8 cellular contexts compared by ENCODE assay signal in genomic region chr10:80500572-80501380, GRCh38. TPM values are rescaled to one million over a fixed set of nuclear protein-coding genes. Genes with fewer than 3 reads are reported as not detected.
DNase-seq lines count a peak whose midpoint lies in the region; ATAC-seq, FAIRE-seq and TF ChIP-seq lines count a peak whose summit lies in the region.

No MANE protein-coding gene starts in this region.

- H3K27ac ChIP-seq in CD8-positive, alpha-beta T cell (ENCODE audit: low read depth, low read length) = peak overlapping the region; percentile 6
- peak overlapping the region; percentile 96 for H3K27ac ChIP-seq in endothelial cell of umbilical vein (ENCODE audit: insufficient read depth, low read depth, low read length)

- DNase-seq in CD8-positive, alpha-beta T cell = peak in 3 of 7 experiments; percentile 29 to 62 (median 41)
- DNase-seq in T-helper 17 cell = no peak
- DNase-seq in endothelial cell of umbilical vein (ENCODE audit: low read depth, low spot score) = no peak
- peak; percentile 76 for DNase-seq in sciatic nerve (ENCODE audit: low spot score)
- no peak for DNase-seq in DMS79 (lab: John Stamatoyannopoulos, UW)
- DNase-seq in anterior cingulate cortex (lab: John Stamatoyannopoulos, UW) = no peak

- peak overlapping the region; percentile 6 for H3K9ac ChIP-seq in endothelial cell of umbilical vein (replicated peaks; ENCODE audit: extremely low read depth, insufficient read depth, low read length)

- peaks cover 63% of the 10 kb centered on the region for H3K36me3 Mint-ChIP-seq in CD8-positive, alpha-beta T cell
- peaks cover 11% of the 10 kb centered on the region for H3K36me3 Mint-ChIP-seq in T-helper 17 cell (ENCODE audit: low read depth)

- no peak overlapping the region for H2AFZ ChIP-seq in endothelial cell of umbilical vein (ENCODE audit: low read depth, low read length)

- intact Hi-C loops in CD8-positive, alpha-beta T cell (cut with DNase I, micrococcal nuclease) = no loop called here
- intact Hi-C loops in endothelial cell of umbilical vein (cut with micrococcal nuclease) = no loop called here
- intact Hi-C loops in sciatic nerve (cut with DNase I) = loop anchor here (10.0 kb wide), 1 partner anchor 106 kb away; no protein-coding TSS in a partner anchor

- H3K27me3 Mint-ChIP-seq in CD8-positive, alpha-beta T cell (ENCODE audit: low read depth) = no peaks in the 10 kb centered on the region
- no peaks in the 10 kb centered on the region for H3K27me3 Mint-ChIP-seq in T-helper 17 cell

- peaks cover 6% of the 10 kb centered on the region for H3K9me3 Mint-ChIP-seq in CD8-positive, alpha-beta T cell

- POLR2A ChIA-PET in CD8-positive, alpha-beta T cell (lab: Charles Lee) = interaction anchor here (1.4 to 10.5 kb wide), 6 partner anchors 12 to 57 kb away, joined by 4 to 107 read pairs (median 25); no protein-coding TSS in a partner anchor
- POLR2A ChIA-PET in endothelial cell of umbilical vein (lab: Charles Lee) = interaction anchor here (0.6 to 1.1 kb wide), 3 partner anchors 14 to 55 kb away, joined by 3 to 6 read pairs (median 3); no protein-coding TSS in a partner anchor

- no peaks in the 10 kb centered on the region for H3K27me3 ChIP-seq in CD8-positive, alpha-beta T cell (ENCODE audit: insufficient read depth, low read length)
- H3K27me3 ChIP-seq in endothelial cell of umbilical vein (ENCODE audit: control insufficient read depth in 2 of 2, insufficient read depth in 2 of 2, low read length in 2 of 2) = no peaks in the 10 kb centered on the region

- no peak for TF ChIP-seq POLR2A in endothelial cell of umbilical vein (IDR thresholded peaks at IDR 0.05; ENCODE audit: low read depth, low read length)

- no peak overlapping the region for H3K4me3 ChIP-seq in CD8-positive, alpha-beta T cell (ENCODE audit: low read depth, low read length)
- no peak overlapping the region for H3K4me3 ChIP-seq in endothelial cell of umbilical vein (replicated peaks in 1 of 3; ENCODE audit: insufficient read depth in 1 of 3, low read depth in 1 of 3, low read length in 3 of 3)

- CTCF ChIA-PET in CD8-positive, alpha-beta T cell (lab: Charles Lee) = interaction anchor here (1.4 to 20.2 kb wide), 6 partner anchors 9 to 123 kb away, joined by 3 to 562 read pairs (median 79); partner anchors contain the start of gene TSPAN14
- CTCF ChIA-PET in endothelial cell of umbilical vein (lab: Charles Lee) = interaction anchor here (0.7 to 21.9 kb wide), 4 partner anchors 9 to 41 kb away, joined by 3 to 1118 read pairs (median 9); partner anchors contain the start of gene TSPAN14

- ATAC-seq in CD8-positive, alpha-beta T cell = peak; percentile 62
- peak; percentile 60 for ATAC-seq in GM21737 (IDR thresholded peaks at IDR 0.05; ENCODE audit: unreplicated experiment)
- peak; percentile 70 for ATAC-seq in T-helper 17 cell
- ATAC-seq in sciatic nerve = peak; percentile 59
- ATAC-seq in SK-N-SH treated with all-trans-retinoic acid at 6 μM for 48 hours = no peak

- no peaks in the 10 kb centered on the region for H3K9me1 ChIP-seq in endothelial cell of umbilical vein (replicated peaks; ENCODE audit: control insufficient read depth, extremely low read depth, insufficient read depth, low read length)

- FAIRE-seq in endothelial cell of umbilical vein (lab: Jason Lieb, UNC) = no peak

- H3K27ac Mint-ChIP-seq in CD8-positive, alpha-beta T cell = peak overlapping the region; percentile 96
- peak overlapping the region; percentile 93 for H3K27ac Mint-ChIP-seq in T-helper 17 cell

- H3K9me3 ChIP-seq in CD8-positive, alpha-beta T cell (ENCODE audit: low read length) = no peaks in the 10 kb centered on the region
- H3K9me3 ChIP-seq in T-helper 17 cell (ENCODE audit: control insufficient read depth, low read length, poor library complexity, severe bottlenecking) = no peaks in the 10 kb centered on the region
- no peaks in the 10 kb centered on the region for H3K9me3 ChIP-seq in endothelial cell of umbilical vein (replicated peaks; ENCODE audit: control insufficient read depth, insufficient read depth, low read length)

- dilution Hi-C loops in endothelial cell of umbilical vein (cut with MboI; ENCODE audit: extremely low pct_ligation_motif_present, low sequenced_read_pairs) = no loop called here

- no peak overlapping the region for H3K4me2 ChIP-seq in endothelial cell of umbilical vein (ENCODE audit: insufficient read depth, low read length)

- no peak for TF ChIP-seq CTCF in CD8-positive, alpha-beta T cell (IDR thresholded peaks at IDR 0.05)
- TF ChIP-seq CTCF in endothelial cell of umbilical vein (IDR thresholded peaks at IDR 0.05; ENCODE audit: extremely low read depth in 1 of 2, insufficient read depth in 1 of 2, low read depth in 1 of 2, low read length in 2 of 2) = no peak

- H3K4me1 ChIP-seq in CD8-positive, alpha-beta T cell (ENCODE audit: insufficient read depth, low read length) = peaks cover 98% of the 10 kb centered on the region
- peaks cover 97% of the 10 kb centered on the region for H3K4me1 ChIP-seq in endothelial cell of umbilical vein (ENCODE audit: control insufficient read depth, extremely low read depth, insufficient read depth, low read length)

- no TSS peak for BruUV-seq in endothelial cell of umbilical vein (replicated peaks; lab: Mats Ljungman, UMichigan)

- peaks cover 8% of the 10 kb centered on the region for H3K36me3 ChIP-seq in CD8-positive, alpha-beta T cell (ENCODE audit: insufficient read depth, low read length)
- H3K36me3 ChIP-seq in endothelial cell of umbilical vein (ENCODE audit: control insufficient read depth in 2 of 2, extremely low read depth in 1 of 2, insufficient read depth in 2 of 2, low read length in 2 of 2) = no peaks in the 10 kb centered on the region

- peak overlapping the region; percentile 74 for H3K4me3 Mint-ChIP-seq in CD8-positive, alpha-beta T cell
- peak overlapping the region; percentile 64 for H3K4me3 Mint-ChIP-seq in T-helper 17 cell

- peaks cover 93% of the 10 kb centered on the region for H3K79me2 ChIP-seq in endothelial cell of umbilical vein (ENCODE audit: control insufficient read depth, insufficient read depth, low read length)

- peaks cover 97% of the 10 kb centered on the region for H3K4me1 Mint-ChIP-seq in CD8-positive, alpha-beta T cell (ENCODE audit: low read depth)
- H3K4me1 Mint-ChIP-seq in T-helper 17 cell = peaks cover 87% of the 10 kb centered on the region

- no peaks in the 10 kb centered on the region for H4K20me1 ChIP-seq in endothelial cell of umbilical vein (replicated peaks; ENCODE audit: control insufficient read depth, extremely low read depth, insufficient read depth, low read length)

TF ChIP-seq in endothelial cell of umbilical vein, 7 proteins besides CTCF, POLR2A, EP300 and RAD21 (continues in another document):
- TF ChIP-seq MAX (IDR thresholded peaks at IDR 0.05; ENCODE audit: insufficient read depth, insufficient read length) (no peak), GATA2 (IDR thresholded peaks at IDR 0.05; ENCODE audit: insufficient read depth, insufficient read length, low read depth, low read length) (no peak), MYC (IDR thresholded peaks at IDR 0.05; ENCODE audit: low read depth, low read length) (no peak), POLR2AphosphoS5 (IDR thresholded peaks at IDR 0.05; ENCODE audit: insufficient read depth, low read depth, low read length) (no peak), JUN (IDR thresholded peaks at IDR 0.05; ENCODE audit: borderline replicate concordance, insufficient read depth, insufficient read length, low read depth) (no peak), EZH2 (IDR thresholded peaks at IDR 0.05; ENCODE audit: borderline replicate concordance, low read depth, low read length, severe bottlenecking) (no peak)

TF ChIP-seq in SK-N-SH treated with all-trans-retinoic acid at 6 μM for 48 hours, 23 proteins besides CTCF, POLR2A, EP300 and RAD21 (continues in another document):
- TF ChIP-seq ARNTL (CRISPR knock-in tag; IDR thresholded peaks at IDR 0.05; ENCODE audit: borderline replicate concordance, low read depth) (no peak), ZC3H10 (CRISPR knock-in tag; IDR thresholded peaks at IDR 0.05) (no peak), POU6F1 (CRISPR knock-in tag; IDR thresholded peaks at IDR 0.05; ENCODE audit: borderline replicate concordance, low read depth) (no peak), ZFP3 (CRISPR knock-in tag; IDR thresholded peaks at IDR 0.05) (no peak), SNAI2 (CRISPR knock-in tag; IDR thresholded peaks at IDR 0.05) (no peak)

RNA-seq across cellular contexts. Expression of gene SH2D4B, which starts 36.9 kb away (rescaled TPM):
- total RNA-seq in CD8-positive, alpha-beta T cell = under 1 TPM in 1 of 2 experiments, not detected in 1; 0.36 TPM
- total RNA-seq in T-helper 17 cell = under 1 TPM; 0.18 to 0.30 TPM
- total RNA-seq in endothelial cell of umbilical vein = not detected in 2 replicates
- not detected in 2 replicates for polyA plus RNA-seq in endothelial cell of umbilical vein
- not detected in 2 replicates for polyA plus RNA-seq in endothelial cell of umbilical vein (2011; cell fraction: cytosol; rRNA removed)
- 0.04 and 0.08 TPM in 2 replicates for polyA plus RNA-seq in endothelial cell of umbilical vein (2011; cell fraction: nucleus; rRNA removed)
- polyA plus RNA-seq in endothelial cell of umbilical vein (2012) = not detected in 2 replicates
- 0.07 TPM in 1 of 2 replicates, not detected in the other for polyA minus RNA-seq in endothelial cell of umbilical vein
- polyA minus RNA-seq in endothelial cell of umbilical vein (2011; cell fraction: cytosol; rRNA and poly(A)+ RNA removed) = not detected
- polyA minus RNA-seq in endothelial cell of umbilical vein (2011; cell fraction: nucleus; rRNA and poly(A)+ RNA removed) = 0.14 TPM in 2 replicates
- total RNA-seq in sciatic nerve = 0.18 TPM

RNA-seq across cellular contexts. Expression of gene TSPAN14, which starts 46.7 kb away (rescaled TPM):
- total RNA-seq in CD8-positive, alpha-beta T cell = 10 to 100 TPM; 63.9 to 66.1 TPM
- total RNA-seq in T-helper 17 cell (100 to 1,000 TPM; 118 to 139 TPM), endothelial cell of umbilical vein (237 and 242 TPM in 2 replicates), sciatic nerve (103 TPM)
- polyA plus RNA-seq in endothelial cell of umbilical vein = 210 and 211 TPM in 2 replicates
- polyA plus RNA-seq in endothelial cell of umbilical vein (2011; cell fraction: cytosol; rRNA removed) = 175 and 189 TPM in 2 replicates
- polyA plus RNA-seq in endothelial cell of umbilical vein (2011; cell fraction: nucleus; rRNA removed) = 188 and 193 TPM in 2 replicates
- polyA plus RNA-seq in endothelial cell of umbilical vein (2012) = 199 and 207 TPM in 2 replicates
- polyA minus RNA-seq in endothelial cell of umbilical vein = 175 and 203 TPM in 2 replicates
- 8.0 TPM for polyA minus RNA-seq in endothelial cell of umbilical vein (2011; cell fraction: cytosol; rRNA and poly(A)+ RNA removed)
- 82.2 and 84.2 TPM in 2 replicates for polyA minus RNA-seq in endothelial cell of umbilical vein (2011; cell fraction: nucleus; rRNA and poly(A)+ RNA removed)
